In genomic region chr3:30750967-30751366, GRCh38 we compare ENCODE assay signal across 11 cellular contexts.
DNase-seq lines count a peak whose midpoint lies in the region; ATAC-seq lines count a peak whose summit lies in the region.
"Had no signal": no experiment of that assay in that cellular context is flagged by ENCODE, and none has a peak within 500 bp of the region (broad histone marks: within the 10 kb centered on the region; RNA-seq: fewer than 3 reads in every experiment).

No MANE protein-coding gene starts in this region.

- no peak for ATAC-seq in GM19463 (IDR thresholded peaks at IDR 0.05; ENCODE audit: unreplicated experiment)

- peak; percentile 33 for DNase-seq in NCI-H345 (lab: John Stamatoyannopoulos, UW)
- DNase-seq in NCI-H345 treated with DMSO at 0.1 percent for 48 hours (lab: John Stamatoyannopoulos, UW; ENCODE audit: unreplicated experiment): no peak
- peak; percentile 22 to 52 for DNase-seq in SJCRH30
- DNase-seq in myocyte (ENCODE audit: low read depth): peak; percentile 37
- DNase-seq in NCI-H1048 (lab: John Stamatoyannopoulos, UW): no peak
- DNase-seq in NCI-H526 treated with DMSO at 0.1 percent for 48 hours (lab: John Stamatoyannopoulos, UW): no peak
- DNase-seq: DMS153, SHP77 had no signal

- H3K4me1 ChIP-seq in HUES48 (ENCODE audit: control insufficient read depth, insufficient read depth, low read length): peaks cover 27% of the 10 kb centered on the region
- no peaks in the 10 kb centered on the region for H3K4me1 ChIP-seq in SJCRH30
- H3K4me1 ChIP-seq: prostate gland had no signal

- no peak overlapping the region for H3K9ac ChIP-seq in HUES48 (ENCODE audit: low read depth, low read length)

- no peaks in the 10 kb centered on the region for H3K27me3 ChIP-seq in HUES48 (ENCODE audit: control insufficient read depth, insufficient read depth, low read length)
- H3K27me3 ChIP-seq in SJCRH30: no peaks in the 10 kb centered on the region

- no peak overlapping the region for H3K4me3 ChIP-seq in HUES48 (ENCODE audit: low read depth, low read length)
- no peak overlapping the region for H3K4me3 ChIP-seq in SJCRH30
- H3K4me3 ChIP-seq: prostate gland had no signal

- H3K9me3 ChIP-seq in HUES48 (ENCODE audit: control insufficient read depth, insufficient read depth, low read length) (no peaks in the 10 kb centered on the region), SJCRH30 (replicated peaks) (no peaks in the 10 kb centered on the region)
- H3K9me3 ChIP-seq: prostate gland had no signal

- H3K27ac ChIP-seq in HUES48 (ENCODE audit: low read depth, low read length) (peak overlapping the region; percentile 46), SJCRH30 (no peak overlapping the region)
- H3K27ac ChIP-seq: prostate gland had no signal

- no peaks in the 10 kb centered on the region for H3K36me3 ChIP-seq in HUES48 (ENCODE audit: control insufficient read depth, insufficient read depth, low read length)
- H3K36me3 ChIP-seq in SJCRH30: no peaks in the 10 kb centered on the region
- H3K36me3 ChIP-seq: prostate gland had no signal

Comparison
In these comparisons a context has a peak if more than half of its experiments do, and no peak if none do; other contexts are left out.
1. DNase-seq: peak in NCI-H345 (single experiment), SJCRH30 (2 of 2) and myocyte (single experiment); none in NCI-H345 treated with DMSO at 0.1 percent for 48 hours (single experiment), NCI-H1048 (single experiment) and NCI-H526 treated with DMSO at 0.1 percent for 48 hours (single experiment).